24 cellular contexts compared by ENCODE assay signal in the genomic region with DNA sequence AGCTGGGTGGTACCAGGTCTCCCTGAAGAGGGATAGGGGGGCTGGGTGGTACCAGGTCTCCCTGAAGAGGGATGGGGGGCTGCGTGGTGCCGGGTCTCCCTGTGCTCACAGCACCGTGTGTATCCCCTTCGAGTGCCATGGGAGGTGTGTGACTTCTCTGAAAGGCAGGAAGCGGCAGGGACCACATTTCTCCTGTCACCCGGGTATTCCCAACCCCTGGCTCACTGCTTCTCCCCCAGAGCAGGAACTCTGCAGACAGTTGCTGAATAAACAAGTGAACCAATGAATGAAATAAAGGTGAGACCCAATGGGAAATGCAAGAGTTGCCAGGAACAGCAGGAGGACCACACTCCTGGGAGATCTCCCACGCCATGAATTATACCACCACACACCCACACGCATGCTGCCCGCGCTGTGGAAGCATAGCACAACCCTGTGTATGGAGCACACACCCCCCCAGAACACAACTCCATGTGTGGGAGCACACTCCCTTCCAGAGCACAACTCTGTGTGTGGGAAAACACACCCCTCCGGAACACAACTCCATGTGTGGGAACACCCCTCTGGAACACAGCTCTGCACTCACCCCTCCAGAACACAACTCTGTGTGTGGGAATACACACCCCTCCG. TPM values are rescaled to one million over a fixed set of nuclear protein-coding genes. Genes with fewer than 3 reads are reported as not detected.
A peak's percentile ranks its signal among the peaks of the same experiment; 100 is the strongest.
DNase-seq lines count a peak whose midpoint lies in the region; ATAC-seq and TF ChIP-seq lines count a peak whose summit lies in the region.
"Had no signal": no experiment of that assay in that cellular context is flagged by ENCODE, and none has a peak within 500 bp of the region (broad histone marks: within the 10 kb centered on the region; RNA-seq: fewer than 3 reads in every experiment).

No MANE protein-coding gene starts in this region.

- H3K27ac ChIP-seq in right atrium auricular region (no peak overlapping the region), left ventricle myocardium inferior (replicated peaks) (no peak overlapping the region), caudate nucleus (ENCODE audit: low read depth, low read length) (peak overlapping the region; percentile 69), neural progenitor cell (no peak overlapping the region), upper lobe of left lung (no peak overlapping the region)
- H3K27ac ChIP-seq: BLaER1, RWPE1 had no signal

- H3K4me3 ChIP-seq in right atrium auricular region (no peak overlapping the region), left ventricle myocardium inferior (no peak overlapping the region), neural progenitor cell (no peak overlapping the region), upper lobe of left lung (no peak overlapping the region)
- H3K4me3 ChIP-seq: BLaER1, HAP-1 had no signal

- H3K4me2 ChIP-seq in neural progenitor cell: no peak overlapping the region
- H3K4me2 ChIP-seq: BLaER1 had no signal

- H3F3A ChIP-seq in neural progenitor cell (ENCODE audit: low read depth): peaks cover 4% of the 10 kb centered on the region

- no peak for TF ChIP-seq POLR2A in upper lobe of left lung (IDR thresholded peaks at IDR 0.05)

- peak overlapping the region; percentile 59 for H3K27ac Mint-ChIP-seq in neural progenitor cell

- ATAC-seq in upper lobe of left lung (ENCODE audit: low FRiP score in 2 of 2): no peak

- H3K27me3 ChIP-seq in right atrium auricular region (no peaks in the 10 kb centered on the region), left ventricle myocardium inferior (ENCODE audit: low read depth) (peaks cover 20% of the 10 kb centered on the region), neural progenitor cell (no peaks in the 10 kb centered on the region), upper lobe of left lung (no peaks in the 10 kb centered on the region)
- H3K27me3 ChIP-seq: BLaER1 had no signal

- no peaks in the 10 kb centered on the region for H3K36me3 Mint-ChIP-seq in neural progenitor cell

- H4K20me1 ChIP-seq in neural progenitor cell (ENCODE audit: low read depth): no peaks in the 10 kb centered on the region
- H4K20me1 ChIP-seq: BLaER1 had no signal

- H2AFZ ChIP-seq in neural progenitor cell (replicated peaks): no peak overlapping the region

- no peaks in the 10 kb centered on the region for H3K36me3 ChIP-seq in right atrium auricular region
- H3K36me3 ChIP-seq in left ventricle myocardium inferior: no peaks in the 10 kb centered on the region
- H3K36me3 ChIP-seq in neural progenitor cell: no peaks in the 10 kb centered on the region
- no peaks in the 10 kb centered on the region for H3K36me3 ChIP-seq in upper lobe of left lung
- H3K36me3 ChIP-seq: HAP-1 had no signal

- TF ChIP-seq EP300 in upper lobe of left lung (IDR thresholded peaks at IDR 0.05): no peak

- DNase-seq in right atrium auricular region (ENCODE audit: low spot score): peak; percentile 49
- DNase-seq in left ventricle myocardium inferior: no peak
- peak in 23 of 61 donors; percentile 19 to 72 (median 43) for DNase-seq in caudate nucleus (lab: John Stamatoyannopoulos, UW)
- DNase-seq in neural progenitor cell (ENCODE audit: low spot score): no peak
- no peak for DNase-seq in activated effector memory CD4-positive, alpha-beta T cell treated with anti-CD3 and anti-CD28 coated beads, Interleukin-2, amount 50 U/mL, for 16 hours
- DNase-seq in upper lobe of left lung: no peak
- no peak for DNase-seq in kidney tubule cell (ENCODE audit: low spot score)
- no peak for DNase-seq in NCI-H1092 (lab: John Stamatoyannopoulos, UW)
- DNase-seq: CD4-positive, CD25-positive, alpha-beta regulatory T cell; DMS153; DND-41; GOT3; IMR-90; KG1; MM.1S; NCI-H1694; NCI-H2029 treated with DMSO at 0.1 percent for 48 hours; NCI-H226; NCI-H510A; NCI-H69; SHP77 had no signal

- H3K4me1 ChIP-seq in right atrium auricular region (peaks cover 0 to 11% of the 10 kb centered on the region in 2 donors), left ventricle myocardium inferior (peaks cover 9% of the 10 kb centered on the region), neural progenitor cell (peaks cover 17% of the 10 kb centered on the region), upper lobe of left lung (no peaks in the 10 kb centered on the region)
- H3K4me1 ChIP-seq: HAP-1 had no signal

- H3K79me2 ChIP-seq in neural progenitor cell (ENCODE audit: low read depth): no peaks in the 10 kb centered on the region

- no peak overlapping the region for H3K9ac ChIP-seq in neural progenitor cell
- H3K9ac ChIP-seq: BLaER1 had no signal

- intact Hi-C loops in left ventricle myocardium inferior (cut with micrococcal nuclease): no loop called here

- H3K9me3 ChIP-seq in right atrium auricular region (no peaks in the 10 kb centered on the region), left ventricle myocardium inferior (replicated peaks) (no peaks in the 10 kb centered on the region), neural progenitor cell (ENCODE audit: low read depth) (no peaks in the 10 kb centered on the region), upper lobe of left lung (no peaks in the 10 kb centered on the region)
- H3K9me3 ChIP-seq: BLaER1, HAP-1 had no signal

- TF ChIP-seq CTCF in right atrium auricular region (IDR thresholded peaks at IDR 0.05) (no peak), left ventricle myocardium inferior (IDR thresholded peaks at IDR 0.05; ENCODE audit: borderline replicate concordance) (no peak), neural progenitor cell (IDR thresholded peaks at IDR 0.05) (no peak), upper lobe of left lung (IDR thresholded peaks at IDR 0.05) (no peak)

- peaks cover 69% of the 10 kb centered on the region for H3K4me1 Mint-ChIP-seq in neural progenitor cell

- H3K4me3 Mint-ChIP-seq in neural progenitor cell: no peak overlapping the region

- H3K27me3 Mint-ChIP-seq in neural progenitor cell (ENCODE audit: insufficient read depth, low read depth): peaks cover 6% of the 10 kb centered on the region
- H3K27me3 Mint-ChIP-seq: CD4-positive, CD25-positive, alpha-beta regulatory T cell had no signal

- 79 to 82% methylated on average over 9 to 11 of the region's 12 CpGs for WGBS in upper lobe of left lung, 2 donors

- H3K9me3 Mint-ChIP-seq in neural progenitor cell: peaks cover 13% of the 10 kb centered on the region
- H3K9me3 Mint-ChIP-seq: CD4-positive, CD25-positive, alpha-beta regulatory T cell had no signal

RNA-seq across cellular contexts. Expression of gene RNASET2, which starts 50.7 kb away (rescaled TPM):
- total RNA-seq in right atrium auricular region: 10 to 100 TPM; 24.2 to 33.1 TPM
- total RNA-seq in left ventricle myocardium inferior: 13.4 TPM
- 28.9 and 37.2 TPM in 2 replicates for total RNA-seq in neural progenitor cell (ENCODE audit: low replicate concordance)
- total RNA-seq in upper lobe of left lung: 100 to 1,000 TPM in 3 of 6 donors, 10 to 100 TPM in 3; 66.4 to 131 (median 94.8) TPM
